ENCODE assay signal across 16 cellular contexts in the genomic region with DNA sequence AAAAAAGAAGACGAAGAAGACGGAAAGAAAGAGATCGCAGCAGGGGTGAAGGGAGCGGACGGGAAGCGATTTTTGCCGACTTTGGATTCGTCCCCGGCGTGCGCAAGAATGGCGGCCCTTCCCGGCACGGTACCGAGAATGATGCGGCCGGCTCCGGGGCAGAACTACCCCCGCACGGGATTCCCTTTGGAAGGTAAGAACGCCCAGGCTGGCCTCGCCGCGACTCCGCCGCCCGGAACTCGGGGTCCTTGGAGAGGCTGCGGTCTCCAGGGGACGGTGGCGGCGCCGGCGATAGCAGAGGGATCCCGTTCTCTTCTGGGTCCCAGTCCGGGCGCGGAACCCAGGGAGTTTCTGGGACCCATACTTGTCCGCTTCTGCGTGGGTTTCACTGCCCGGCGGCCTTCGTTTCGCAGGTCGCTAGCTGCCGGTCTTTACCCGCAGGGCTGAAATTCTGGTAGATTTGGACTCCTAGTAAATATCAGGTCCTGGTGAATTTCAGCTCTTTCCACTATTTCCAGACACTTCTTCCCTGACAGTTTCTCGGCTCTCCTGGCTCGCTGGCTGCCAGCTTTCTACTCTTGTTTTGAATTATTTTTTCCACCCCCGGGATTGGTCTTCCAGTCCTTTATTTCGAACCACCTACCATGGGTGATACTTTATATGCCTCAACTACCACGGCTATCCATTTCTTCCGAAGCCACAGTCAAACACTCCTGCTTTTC. TPM values are rescaled to one million over a fixed set of nuclear protein-coding genes. Genes with fewer than 3 reads are reported as not detected.
DNase-seq lines count a peak whose midpoint lies in the region; TF ChIP-seq lines count a peak whose summit lies in the region.
"Had no signal": no experiment of that assay in that cellular context is flagged by ENCODE, and none has a peak within 500 bp of the region (broad histone marks: within the 10 kb centered on the region; RNA-seq: fewer than 3 reads in every experiment).

No MANE protein-coding gene starts in this region.

- no peaks in the 10 kb centered on the region for H3K9me3 Mint-ChIP-seq in endodermal cell
- H3K9me3 Mint-ChIP-seq: HFFc6 had no signal

- peaks cover 95% of the 10 kb centered on the region for H4K20me1 ChIP-seq in BLaER1
- H4K20me1 ChIP-seq in PC-9 (ENCODE audit: insufficient read depth) = no peaks in the 10 kb centered on the region

- H3K79me1 ChIP-seq in neuronal stem cell (ENCODE audit: low read depth, low read length) = peaks cover 2% of the 10 kb centered on the region

- H2BK5ac ChIP-seq in neuronal stem cell (ENCODE audit: low read length) = no peak overlapping the region

- intact Hi-C loops in transverse colon (cut with DNase I; ENCODE audit: low total_unique reads) (no loop called here), PC-9 (cut with micrococcal nuclease; ENCODE audit: unreplicated experiment) (no loop called here)

- H3K27ac Mint-ChIP-seq in endodermal cell = no peak overlapping the region
- H3K27ac Mint-ChIP-seq: HFFc6 had no signal

- H4K8ac ChIP-seq in neuronal stem cell (ENCODE audit: low read depth, low read length) = no peak overlapping the region

- peaks cover 32% of the 10 kb centered on the region for H3K4me1 Mint-ChIP-seq in endodermal cell

- H3K4me1 ChIP-seq in BLaER1 (peaks cover 4% of the 10 kb centered on the region; the same call in 1 of the 2 replicates), HEK293 (ENCODE audit: control insufficient read depth, insufficient read depth, low read length) (no peaks in the 10 kb centered on the region; the same call in 1 of the 2 replicates), endodermal cell (ENCODE audit: control insufficient read depth, insufficient read depth, low read length) (peaks cover 16% of the 10 kb centered on the region), neuronal stem cell (ENCODE audit: control insufficient read depth in 2 of 2, insufficient read depth in 1 of 2, low read depth in 1 of 2, low read length in 2 of 2) (peaks cover 0 to 18% of the 10 kb centered on the region in 2 donors), transverse colon (peaks cover 0 to 14% (median 8%) of the 10 kb centered on the region in 4 donors), PC-9 (replicated peaks; ENCODE audit: insufficient read depth) (no peaks in the 10 kb centered on the region)

- no peak overlapping the region for H3K4ac ChIP-seq in neuronal stem cell (ENCODE audit: low read length)

- in situ Hi-C loops in transverse colon (cut with MboI; ENCODE audit: low pct_ligation_motif_present in 1 of 4, low pct_unique_long_range_greater_than_20kb in 1 of 4, low sequenced_read_pairs in 3 of 4) = no loop called here

- no peaks in the 10 kb centered on the region for H3K9me2 ChIP-seq in PC-9 (ENCODE audit: insufficient read depth)

- TF ChIP-seq CTCF in HEK293 (tag by site-specific recombination; IDR thresholded peaks at IDR 0.05) = no peak
- TF ChIP-seq CTCF in endodermal cell (conservative IDR thresholded peaks at IDR 0.05) = no peak
- no peak for TF ChIP-seq CTCF in transverse colon (IDR thresholded peaks at IDR 0.05)
- no peak for TF ChIP-seq CTCF in PC-9 (conservative IDR thresholded peaks at IDR 0.05)

- H3K27ac ChIP-seq in BLaER1 = no peak overlapping the region
- no peak overlapping the region for H3K27ac ChIP-seq in HEK293 (ENCODE audit: extremely low read depth, low read depth, low read length)
- peak overlapping the region; percentile 77 for H3K27ac ChIP-seq in endodermal cell (ENCODE audit: low read depth, low read length)
- H3K27ac ChIP-seq in neuronal stem cell (replicated peaks; ENCODE audit: low read length) = no peak overlapping the region
- H3K27ac ChIP-seq in transverse colon = no peak overlapping the region
- no peak overlapping the region for H3K27ac ChIP-seq in PC-9
- H3K27ac ChIP-seq: left lung had no signal

- no peaks in the 10 kb centered on the region for H3K9me3 ChIP-seq in BLaER1
- no peaks in the 10 kb centered on the region for H3K9me3 ChIP-seq in HEK293 (ENCODE audit: control insufficient read depth, insufficient read depth, low read depth, low read length)
- no peaks in the 10 kb centered on the region for H3K9me3 ChIP-seq in endodermal cell (ENCODE audit: control insufficient read depth, low read length)
- no peaks in the 10 kb centered on the region for H3K9me3 ChIP-seq in neuronal stem cell (replicated peaks in 1 of 2; ENCODE audit: control insufficient read depth in 2 of 2, insufficient read depth in 1 of 2, low read depth in 1 of 2, low read length in 2 of 2)
- no peaks in the 10 kb centered on the region for H3K9me3 ChIP-seq in transverse colon
- H3K9me3 ChIP-seq in PC-9 (ENCODE audit: insufficient read depth, low read depth) = no peaks in the 10 kb centered on the region
- H3K9me3 ChIP-seq: left lung had no signal

- H3K79me2 ChIP-seq in PC-9 (ENCODE audit: low read depth) = no peaks in the 10 kb centered on the region

- no peak overlapping the region for H2BK15ac ChIP-seq in neuronal stem cell (ENCODE audit: low read length)

- no peak for TF ChIP-seq EP300 in transverse colon (IDR thresholded peaks at IDR 0.05; ENCODE audit: low read depth)

- H3K23ac ChIP-seq in neuronal stem cell (ENCODE audit: low read depth, low read length, poor library complexity) = peak overlapping the region; percentile 13

- POLR2A ChIA-PET in HEK293 (lab: Yijun Ruan, JAX) (interaction anchor here (1.1 kb wide), 1 partner anchor 25 kb away, joined by 3 read pairs; no protein-coding TSS in a partner anchor), PC-9 (lab: Charles Lee; ENCODE audit: unreplicated experiment) (no interaction called here)

- H3K4me3 ChIP-seq in BLaER1 (no peak overlapping the region), HEK293 (ENCODE audit: low read depth, low read length) (peak overlapping the region; percentile 45), endodermal cell (ENCODE audit: low read length) (peak overlapping the region; percentile 83), neuronal stem cell (ENCODE audit: low read length in 2 of 2) (no peak overlapping the region), transverse colon (no peak overlapping the region), PC-9 (no peak overlapping the region)
- H3K4me3 ChIP-seq: left lung had no signal

- no peaks in the 10 kb centered on the region for H3F3A ChIP-seq in PC-9 (ENCODE audit: insufficient read depth, low read depth)

- H3K36me3 ChIP-seq in BLaER1 (no peaks in the 10 kb centered on the region), HEK293 (ENCODE audit: control insufficient read depth in 2 of 2, insufficient read depth in 1 of 2, low read length in 2 of 2) (no peaks in the 10 kb centered on the region), endodermal cell (ENCODE audit: control insufficient read depth, insufficient read depth, low read length) (no peaks in the 10 kb centered on the region), neuronal stem cell (replicated peaks in 1 of 2; ENCODE audit: control insufficient read depth in 2 of 2, insufficient read depth in 2 of 2, low read length in 2 of 2) (no peaks in the 10 kb centered on the region), transverse colon (no peaks in the 10 kb centered on the region), PC-9 (ENCODE audit: low read depth) (no peaks in the 10 kb centered on the region)
- H3K36me3 ChIP-seq: left lung had no signal

- H2BK120ac ChIP-seq in neuronal stem cell (ENCODE audit: low read depth, low read length) = no peak overlapping the region

- H3K14ac ChIP-seq in neuronal stem cell (ENCODE audit: low read length) = no peak overlapping the region

- CTCF ChIA-PET in HEK293 (lab: Yijun Ruan, JAX) = interaction anchor here (1.3 kb wide), 1 partner anchor 49 kb away, joined by 3 read pairs; no protein-coding TSS in a partner anchor
- CTCF ChIA-PET in PC-9 (lab: Charles Lee) = no interaction called here

- H3K9ac ChIP-seq in BLaER1 (no peak overlapping the region), endodermal cell (ENCODE audit: extremely low read depth, low read length, poor library complexity, severe bottlenecking) (peak overlapping the region; percentile 47), neuronal stem cell (ENCODE audit: low read depth, low read length, poor library complexity) (no peak overlapping the region)

- no peak for TF ChIP-seq POLR2A in transverse colon (IDR thresholded peaks at IDR 0.05)

- H2AK5ac ChIP-seq in neuronal stem cell (ENCODE audit: low read depth, low read length) = no peak overlapping the region

- H4K91ac ChIP-seq in neuronal stem cell (ENCODE audit: low read depth, low read length, poor library complexity) = no peak overlapping the region

- peak overlapping the region; percentile 73 for H2AFZ ChIP-seq in neuronal stem cell (ENCODE audit: low read length)
- H2AFZ ChIP-seq in PC-9 = no peak overlapping the region

- H3K27me3 ChIP-seq in BLaER1 (peaks cover 100% of the 10 kb centered on the region), endodermal cell (ENCODE audit: control insufficient read depth, insufficient read depth, low read length, poor library complexity, severe bottlenecking) (peaks cover 96% of the 10 kb centered on the region), neuronal stem cell (ENCODE audit: control insufficient read depth in 3 of 3, insufficient read depth in 3 of 3, low read depth in 1 of 3, low read length in 3 of 3) (peaks cover 55 to 95% (median 86%) of the 10 kb centered on the region in 3 experiments), transverse colon (peaks cover 100% of the 10 kb centered on the region), PC-9 (ENCODE audit: insufficient read depth, low read depth) (no peaks in the 10 kb centered on the region; the same call in 1 of the 2 replicates)

- H3K4me2 ChIP-seq in BLaER1 (peak overlapping the region; percentile 27), neuronal stem cell (ENCODE audit: insufficient read depth, low read length, poor library complexity, severe bottlenecking) (peak overlapping the region; percentile 41), PC-9 (no peak overlapping the region)

- H3K27me3 Mint-ChIP-seq in endodermal cell (ENCODE audit: insufficient read depth) = peaks cover 99% of the 10 kb centered on the region

- no peaks in the 10 kb centered on the region for H3K36me3 Mint-ChIP-seq in endodermal cell (ENCODE audit: low read depth)
- H3K36me3 Mint-ChIP-seq: CD4-positive, CD25-positive, alpha-beta regulatory T cell had no signal

- peak overlapping the region; percentile 36 for H2BK12ac ChIP-seq in neuronal stem cell (ENCODE audit: low read length)

- no TSS peak for BruUV-seq in PC-9 (replicated peaks; lab: Mats Ljungman, UMichigan)

- DNase-seq in endodermal cell (no peak), neuronal stem cell (ENCODE audit: low spot score) (no peak), transverse colon (no peak), EL (no peak), PC-9 (no peak), pons (ENCODE audit: low spot score) (no peak)
- DNase-seq: activated CD8-positive, alpha-beta memory T cell treated with anti-CD3 and anti-CD28 coated beads, Interleukin-2, amount 50 U/mL, for 48 hours; aorta; CD4-positive, CD25-positive, alpha-beta regulatory T cell; effector CD8-positive, alpha-beta T cell; HFFc6; left lung; NCI-H1436 had no signal

- H3K4me3 Mint-ChIP-seq in endodermal cell = peak overlapping the region; percentile 65
- H3K4me3 Mint-ChIP-seq: HFFc6 had no signal

- peak overlapping the region; percentile 77 for H3K18ac ChIP-seq in neuronal stem cell (ENCODE audit: low read length)

- 0% methylated on average over 17 to 53 of the region's 53 CpGs for WGBS in endodermal cell (ENCODE audit: insufficient coverage in 1 of 2, insufficient read length in 1 of 2), 2 experiments
- WGBS in neuronal stem cell (ENCODE audit: extremely low coverage in 2 of 2, insufficient read length in 2 of 2, insufficient replicate concordance in 1 of 2), 2 donors = no CpG with 5 or more reads among the region's 53 CpGs
- 5 to 12% methylated on average over 6 to 53 of the region's 53 CpGs for WGBS in transverse colon (ENCODE audit: low coverage in 1 of 2), 2 donors

RNA-seq across cellular contexts. Expression of a gene that starts 1.0 kb away (rescaled TPM):
- 1 to 10 TPM; 2.2 to 2.4 TPM for total RNA-seq in endodermal cell
- 13.1 TPM for polyA plus RNA-seq in endodermal cell (2013, experiment 1 of 2)
- 12.1 TPM for polyA plus RNA-seq in endodermal cell (2013, experiment 2 of 2)
- 0.03 TPM for polyA plus RNA-seq in neuronal stem cell (2013, experiment 1 of 2)
- 0.06 TPM for polyA plus RNA-seq in neuronal stem cell (2013, experiment 2 of 2)
- not detected for total RNA-seq in transverse colon
- not detected in 2 replicates for total RNA-seq in PC-9 (2021)
- total RNA-seq: aorta; CD4-positive, CD25-positive, alpha-beta regulatory T cell; HFFc6; left lung; omental fat pad had no signal
- polyA plus RNA-seq: aorta; CD4-positive, CD25-positive, alpha-beta regulatory T cell had no signal

Comparison
In these comparisons a context has a peak if more than half of its experiments do, and no peak if none do; other contexts are left out.
1. H3K4me3 ChIP-seq: peak in HEK293 (single experiment) and endodermal cell (single experiment); none in BLaER1 (single experiment), neuronal stem cell (0 of 2), transverse colon (0 of 4) and PC-9 (single experiment).